Comparison of ENCODE assay signal across 26 cellular contexts in the genomic region with DNA sequence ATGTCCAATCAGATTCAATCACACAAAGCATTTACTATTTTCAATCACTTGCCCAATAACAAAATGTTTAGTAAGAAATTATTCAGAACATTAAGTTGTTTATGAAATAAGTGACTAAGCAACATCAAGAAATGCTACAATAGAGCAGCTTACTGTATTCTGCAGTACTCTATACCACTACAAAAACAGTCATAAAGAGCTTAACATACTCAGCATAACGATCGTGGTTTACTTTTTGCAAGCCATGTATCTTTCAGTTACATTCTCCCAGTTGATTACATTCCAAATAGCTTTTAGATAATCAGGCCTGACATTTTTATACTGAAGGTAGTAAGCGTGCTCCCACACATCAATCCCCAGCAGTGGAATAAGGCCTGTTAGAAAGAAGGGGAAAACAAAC. TPM values are rescaled to one million over a fixed set of nuclear protein-coding genes. Genes with fewer than 3 reads are reported as not detected.
A peak's percentile ranks its signal among the peaks of the same experiment; 100 is the strongest.
DNase-seq lines count a peak whose midpoint lies in the region; ATAC-seq, FAIRE-seq and TF ChIP-seq lines count a peak whose summit lies in the region.
"Had no signal": no experiment of that assay in that cellular context is flagged by ENCODE, and none has a peak within 500 bp of the region (broad histone marks: within the 10 kb centered on the region; RNA-seq: fewer than 3 reads in every experiment).

No MANE protein-coding gene starts in this region.

- no TSS peak for BruUV-seq in GM12878 (replicated peaks; lab: Mats Ljungman, UMichigan)

- POLR2A ChIA-PET in GM12878 (lab: Charles Lee): no interaction called here

- CTCF ChIA-PET in GM12878 (lab: Yijun Ruan, JAX): interaction anchor here (0.7 to 2.4 kb wide), 5 partner anchors 9 to 318 kb away, joined by 3 to 10 read pairs (median 3); no protein-coding TSS in a partner anchor

- H3K79me2 ChIP-seq in KMS-11 (ENCODE audit: insufficient read depth, low read depth) (peaks cover 7% of the 10 kb centered on the region; the same call in 1 of the 2 replicates), GM12878 (ENCODE audit: control insufficient read depth, insufficient read depth, low read length) (no peaks in the 10 kb centered on the region)

- H3K4me3 Mint-ChIP-seq in activated naive CD4-positive, alpha-beta T cell treated with anti-CD3 and anti-CD28 coated beads, Interleukin-2, amount 50 U/mL, for 24 hours: no peak overlapping the region
- H3K4me3 Mint-ChIP-seq: activated CD8-positive, alpha-beta T cell treated with anti-CD3 and anti-CD28 coated beads for 36 hours had no signal

- H3K27ac ChIP-seq in KMS-11 (peak overlapping the region; percentile 12; the same call in 1 of the 2 replicates), GM12878 (ENCODE audit: control insufficient read depth, insufficient read depth) (no peak overlapping the region), upper lobe of right lung (peak overlapping the region; percentile 14), sigmoid colon (no peak overlapping the region)
- H3K27ac ChIP-seq: HL-60 had no signal

- H3K4me1 Mint-ChIP-seq in activated naive CD4-positive, alpha-beta T cell treated with anti-CD3 and anti-CD28 coated beads, Interleukin-2, amount 50 U/mL, for 24 hours: peaks cover 21% of the 10 kb centered on the region

- no peaks in the 10 kb centered on the region for H3K27me3 Mint-ChIP-seq in activated naive CD4-positive, alpha-beta T cell treated with anti-CD3 and anti-CD28 coated beads, Interleukin-2, amount 50 U/mL, for 24 hours
- H3K27me3 Mint-ChIP-seq: activated CD8-positive, alpha-beta T cell treated with anti-CD3 and anti-CD28 coated beads for 36 hours; progenitor cell of endocrine pancreas had no signal

- TF ChIP-seq EP300 in GM12878 (IDR thresholded peaks at IDR 0.05; ENCODE audit: borderline replicate concordance in 1 of 2, control insufficient read depth in 1 of 2, low read depth in 2 of 2, low read length in 2 of 2): no peak
- no peak for TF ChIP-seq EP300 in sigmoid colon (IDR thresholded peaks at IDR 0.05)

- H3K27me3 ChIP-seq in KMS-11 (ENCODE audit: insufficient read depth, low read depth) (no peaks in the 10 kb centered on the region), GM12878 (replicated peaks in 1 of 2; ENCODE audit: control insufficient read depth in 2 of 2, insufficient read depth in 2 of 2, low read length in 1 of 2) (no peaks in the 10 kb centered on the region), upper lobe of right lung (no peaks in the 10 kb centered on the region), sigmoid colon (no peaks in the 10 kb centered on the region)

- H3K36me3 ChIP-seq in KMS-11 (ENCODE audit: insufficient read depth) (no peaks in the 10 kb centered on the region), GM12878 (ENCODE audit: control insufficient read depth in 2 of 2, insufficient read depth in 2 of 2, low read length in 1 of 2) (peaks cover 0 to 22% of the 10 kb centered on the region in 2 experiments; a peak in 3 of 4 replicates), upper lobe of right lung (peaks cover 96% of the 10 kb centered on the region), sigmoid colon (peaks cover 20 to 97% (median 40%) of the 10 kb centered on the region in 4 donors)

- RAD21 ChIA-PET in GM12878 (lab: Charles Lee; ENCODE audit: unreplicated experiment): no interaction called here

- no peak for TF ChIP-seq RAD21 in GM12878 (IDR thresholded peaks at IDR 0.05; ENCODE audit: insufficient read depth, low read depth, low read length)

- no peaks in the 10 kb centered on the region for H3K9me3 Mint-ChIP-seq in activated naive CD4-positive, alpha-beta T cell treated with anti-CD3 and anti-CD28 coated beads, Interleukin-2, amount 50 U/mL, for 24 hours
- H3K9me3 Mint-ChIP-seq: activated CD8-positive, alpha-beta T cell treated with anti-CD3 and anti-CD28 coated beads for 36 hours had no signal

- H3K36me3 Mint-ChIP-seq in activated naive CD4-positive, alpha-beta T cell treated with anti-CD3 and anti-CD28 coated beads, Interleukin-2, amount 50 U/mL, for 24 hours: peaks cover 10% of the 10 kb centered on the region

- SMC1A ChIA-PET in GM12878 (lab: Charles Lee; ENCODE audit: uncharacterized antibody, unreplicated experiment): interaction anchor here (1.2 to 1.6 kb wide), 3 partner anchors 9 to 384 kb away, joined by 3 to 4 read pairs (median 3); no protein-coding TSS in a partner anchor

- H3K4me1 ChIP-seq in KMS-11 (ENCODE audit: low read depth, poor library complexity, severe bottlenecking): peaks cover 27% of the 10 kb centered on the region
- H3K4me1 ChIP-seq in GM12878 (ENCODE audit: control insufficient read depth, insufficient read depth, low read length): no peaks in the 10 kb centered on the region
- peaks cover 42% of the 10 kb centered on the region for H3K4me1 ChIP-seq in upper lobe of right lung
- peaks cover 0 to 35% (median 15%) of the 10 kb centered on the region in 4 donors for H3K4me1 ChIP-seq in sigmoid colon

- 98% methylated on average over 3 of the region's 3 CpGs for WGBS in GM12878 (ENCODE audit: insufficient coverage, insufficient replicate concordance, low lambda C conversion rate, missing lambda C conversion rate)
- WGBS in sigmoid colon, 2 donors: 65 to 70% methylated on average over 3 of the region's 3 CpGs

- ATAC-seq in GM12878 (0 out of 3 replicates have a peak, but pooled peaks have one; percentile 24), upper lobe of right lung (no peak), HG02571 (IDR thresholded peaks at IDR 0.05; ENCODE audit: unreplicated experiment) (no peak)
- ATAC-seq: activated CD8-positive, alpha-beta T cell treated with anti-CD3 and anti-CD28 coated beads for 36 hours had no signal

- FAIRE-seq in GM12878 (lab: Jason Lieb, UNC): no peak
- FAIRE-seq: astrocyte, GM12892 had no signal

- intact Hi-C loops in GM12878 (cut with micrococcal nuclease; ENCODE audit: unreplicated experiment): no loop called here
- intact Hi-C loops in upper lobe of right lung (cut with DNase I): no loop called here
- intact Hi-C loops in sigmoid colon (cut with DNase I): no loop called here

- H3K9ac ChIP-seq in KMS-11: no peak overlapping the region
- H3K9ac ChIP-seq in GM12878 (ENCODE audit: control insufficient read depth, insufficient read depth, low read length): no peak overlapping the region
- H3K9ac ChIP-seq: SK-N-SH had no signal

- H3K4me2 ChIP-seq in KMS-11 (peak overlapping the region; percentile 4; the same call in 1 of the 2 replicates), GM12878 (ENCODE audit: control insufficient read depth, insufficient read depth) (no peak overlapping the region)
- H3K4me2 ChIP-seq: SK-N-SH had no signal

- H3K4me3 ChIP-seq in KMS-11 (IDR thresholded peaks at IDR 0.05; ENCODE audit: insufficient read depth, low read depth, low read length) (no peak overlapping the region), GM12878 (no peak overlapping the region), upper lobe of right lung (no peak overlapping the region), sigmoid colon (no peak overlapping the region)

- DNase-seq in activated naive CD4-positive, alpha-beta T cell treated with anti-CD3 and anti-CD28 coated beads, Interleukin-2, amount 50 U/mL, for 16 hours: no peak
- DNase-seq in GM12878 (ENCODE audit: low read depth, low spot score): no peak
- no peak for DNase-seq in upper lobe of right lung
- no peak for DNase-seq in sigmoid colon
- DNase-seq: activated CD8-positive, alpha-beta T cell treated with anti-CD3 and anti-CD28 coated beads for 36 hours; activated naive CD4-positive, alpha-beta T cell treated with Interleukin-2 at 50 U/mL for 16 hours; C1 segment of cervical spinal cord; central memory CD4-positive, alpha-beta T cell; dermis blood vessel endothelial cell; DMS79 treated with DMSO at 0.1 percent for 48 hours; H7; head of caudate nucleus; kidney glomerular epithelial cell; NCI-H1105; NCI-H2029 treated with DMSO at 0.1 percent for 48 hours; NCI-H345; NCI-H774; SK-N-SH; substantia nigra had no signal

- in situ Hi-C loops in GM12878 (cut with MboI): no loop called here

- H3K27ac Mint-ChIP-seq in activated naive CD4-positive, alpha-beta T cell treated with anti-CD3 and anti-CD28 coated beads, Interleukin-2, amount 50 U/mL, for 24 hours: peak overlapping the region; percentile 24
- H3K27ac Mint-ChIP-seq: progenitor cell of endocrine pancreas had no signal

- TF ChIP-seq POLR2A in GM12878 (IDR thresholded peaks at IDR 0.05; ENCODE audit: low read depth, low read length): no peak
- no peak for TF ChIP-seq POLR2A in sigmoid colon (IDR thresholded peaks at IDR 0.05)

- H2AFZ ChIP-seq in KMS-11 (ENCODE audit: low read depth) (no peak overlapping the region), GM12878 (ENCODE audit: control insufficient read depth, low read depth, low read length) (no peak overlapping the region)

- TF ChIP-seq CTCF in KMS-11 (conservative IDR thresholded peaks at IDR 0.05; ENCODE audit: low read depth, low read length) (no peak), GM12878 (IDR thresholded peaks at IDR 0.05 in 2 of 3, conservative IDR thresholded peaks at IDR 0.05 in 1 of 3; ENCODE audit: control insufficient read depth in 2 of 3, extremely low read depth in 1 of 3, insufficient read depth in 1 of 3, low read depth in 3 of 3, low read length in 3 of 3) (no peak), upper lobe of right lung (IDR thresholded peaks at IDR 0.05) (no peak), sigmoid colon (IDR thresholded peaks at IDR 0.05) (no peak)

- no peaks in the 10 kb centered on the region for H3K9me3 ChIP-seq in GM12878 (replicated peaks; ENCODE audit: control insufficient read depth, insufficient read depth, low read length)
- no peaks in the 10 kb centered on the region for H3K9me3 ChIP-seq in upper lobe of right lung
- no peaks in the 10 kb centered on the region for H3K9me3 ChIP-seq in sigmoid colon
- H3K9me3 ChIP-seq: SK-N-SH had no signal

- no peaks in the 10 kb centered on the region for H4K20me1 ChIP-seq in KMS-11 (ENCODE audit: insufficient read depth)
- H4K20me1 ChIP-seq in GM12878 (ENCODE audit: control insufficient read depth, insufficient read depth): no peaks in the 10 kb centered on the region

RNA-seq across cellular contexts. Expression of gene SOD2, which starts 10.8 kb away (rescaled TPM):
- total RNA-seq in GM12878 (2013; cell fraction: nucleolus; rRNA removed): 16.2 and 17.1 TPM in 2 replicates
- total RNA-seq in GM12878 (2014; rRNA removed) (39.8 and 40.5 TPM in 2 replicates), GM12878 (2014; rRNA removed; fragmentation: Illumina TruSeq; extraction: Trizol) (34.4 and 37.8 TPM in 2 replicates), GM12878 (2021) (46.4 and 50.5 TPM in 2 replicates), upper lobe of right lung (374 TPM), sigmoid colon (1,000 to 10,000 TPM in 1 of 4 donors, 100 to 1,000 TPM in 3; 171 to 1,498 (median 369) TPM)
- 21.0 TPM for polyA plus RNA-seq in GM12878 (2011; ENCODE audit: low read depth)
- polyA plus RNA-seq in GM12878 (2011; rRNA removed) (42.3 and 43.8 TPM in 2 replicates), GM12878 (2014; fragmentation: Illumina TruSeq; extraction: Trizol) (33.3 and 44.2 TPM in 2 replicates), GM12878 (2014; fragmentation: Nextera tagmentation; extraction: Ambion mirVana) (10 to 100 TPM; 12.1 to 20.9 TPM), GM12878 (2014; rRNA removed) (36.2 and 37.7 TPM in 2 replicates), GM12878 (2016; fragmentation: Nextera tagmentation; extraction: Ambion mirVana) (10 to 100 TPM; 48.6 to 55.8 TPM), sigmoid colon (100 to 1,000 TPM; 221 to 631 (median 247) TPM)
- 35.0 and 38.5 TPM in 2 replicates for polyA plus RNA-seq in GM12878 (2011; cell fraction: cytosol; rRNA removed)
- 15.0 and 18.2 TPM in 2 replicates for polyA plus RNA-seq in GM12878 (2011; cell fraction: nucleus; rRNA removed)
- 26.9 and 27.8 TPM in 2 replicates for polyA plus RNA-seq in GM12878 (2012)
- 37.2 and 48.3 TPM in 2 replicates for polyA minus RNA-seq in GM12878 (2011; rRNA and poly(A)+ RNA removed)
- 14.0 and 19.4 TPM in 2 replicates for polyA minus RNA-seq in GM12878 (2011; cell fraction: cytosol; rRNA and poly(A)+ RNA removed)
- 6.9 and 11.0 TPM in 2 replicates for polyA minus RNA-seq in GM12878 (2011; cell fraction: nucleus; rRNA and poly(A)+ RNA removed)

RNA-seq across cellular contexts. Expression of gene WTAP, which starts 45.0 kb away (rescaled TPM):
- 152 and 161 TPM in 2 replicates for total RNA-seq in GM12878 (2013; cell fraction: nucleolus; rRNA removed)
- total RNA-seq in GM12878 (2014; rRNA removed) (65.1 and 74.3 TPM in 2 replicates), GM12878 (2014; rRNA removed; fragmentation: Illumina TruSeq; extraction: Trizol) (80.8 and 83.8 TPM in 2 replicates), GM12878 (2021) (73.0 and 79.0 TPM in 2 replicates), upper lobe of right lung (77.4 TPM), sigmoid colon (10 to 100 TPM; 64.5 to 93.8 (median 75.6) TPM)
- polyA plus RNA-seq in GM12878 (2011; ENCODE audit: low read depth): 48.7 TPM
- polyA plus RNA-seq in GM12878 (2011; rRNA removed) (38.7 and 52.9 TPM in 2 replicates), GM12878 (2014; fragmentation: Illumina TruSeq; extraction: Trizol) (90.2 and 105 TPM in 2 replicates), GM12878 (2014; fragmentation: Nextera tagmentation; extraction: Ambion mirVana) (100 to 1,000 TPM; 102 to 132 TPM), GM12878 (2014; rRNA removed) (46.7 and 52.0 TPM in 2 replicates), GM12878 (2016; fragmentation: Nextera tagmentation; extraction: Ambion mirVana) (10 to 100 TPM; 82.3 to 95.7 TPM), sigmoid colon (10 to 100 TPM; 55.9 to 76.1 (median 65.7) TPM)
- polyA plus RNA-seq in GM12878 (2011; cell fraction: cytosol; rRNA removed): 19.7 and 25.0 TPM in 2 replicates
- polyA plus RNA-seq in GM12878 (2011; cell fraction: nucleus; rRNA removed): 25.7 and 27.7 TPM in 2 replicates
- polyA plus RNA-seq in GM12878 (2012): 59.1 and 59.4 TPM in 2 replicates
- 51.0 and 64.1 TPM in 2 replicates for polyA minus RNA-seq in GM12878 (2011; rRNA and poly(A)+ RNA removed)
- 21.7 and 23.9 TPM in 2 replicates for polyA minus RNA-seq in GM12878 (2011; cell fraction: cytosol; rRNA and poly(A)+ RNA removed)
- 34.9 and 60.9 TPM in 2 replicates for polyA minus RNA-seq in GM12878 (2011; cell fraction: nucleus; rRNA and poly(A)+ RNA removed)

Comparison
In these comparisons a context has a peak if more than half of its experiments do, and no peak if none do; other contexts are left out.
1. H3K27ac ChIP-seq: peak in KMS-11 (single experiment) and upper lobe of right lung (single experiment); none in GM12878 (single experiment) and sigmoid colon (0 of 4).